Comparison of ENCODE assay signal across 29 cellular contexts in genomic region chr4:81510643-81511189, GRCh38. TPM values are rescaled to one million over a fixed set of nuclear protein-coding genes. Genes with fewer than 3 reads are reported as not detected.
DNase-seq lines count a peak whose midpoint lies in the region; ATAC-seq and TF ChIP-seq lines count a peak whose summit lies in the region.
"Had no signal": no experiment of that assay in that cellular context is flagged by ENCODE, and none has a peak within 500 bp of the region (broad histone marks: within the 10 kb centered on the region; RNA-seq: fewer than 3 reads in every experiment).

No MANE protein-coding gene starts in this region.

- no peak overlapping the region for H3K4me3 Mint-ChIP-seq in activated naive CD8-positive, alpha-beta T cell
- H3K4me3 Mint-ChIP-seq in activated naive CD8-positive, alpha-beta T cell treated with anti-CD3 and anti-CD28 coated beads for 36 hours, result no peak overlapping the region
- H3K4me3 Mint-ChIP-seq in activated naive CD4-positive, alpha-beta T cell treated with anti-CD3 and anti-CD28 coated beads for 36 hours, result no peak overlapping the region
- H3K4me3 Mint-ChIP-seq: CD4-positive, alpha-beta memory T cell had no signal

- no peak for TF ChIP-seq CTCF in MM.1S (IDR thresholded peaks at IDR 0.05; ENCODE audit: low read length)

- no peak overlapping the region for H3K4me3 ChIP-seq in MM.1S (ENCODE audit: low read length)

- no peaks in the 10 kb centered on the region for H3K9me3 Mint-ChIP-seq in activated naive CD8-positive, alpha-beta T cell (ENCODE audit: low read depth)
- peaks cover 1% of the 10 kb centered on the region for H3K9me3 Mint-ChIP-seq in activated naive CD8-positive, alpha-beta T cell treated with anti-CD3 and anti-CD28 coated beads for 36 hours
- no peaks in the 10 kb centered on the region for H3K9me3 Mint-ChIP-seq in activated naive CD4-positive, alpha-beta T cell treated with anti-CD3 and anti-CD28 coated beads for 36 hours
- H3K9me3 Mint-ChIP-seq: CD4-positive, alpha-beta memory T cell; IgD-negative memory B cell had no signal

- no peaks in the 10 kb centered on the region for H3K27me3 Mint-ChIP-seq in activated naive CD8-positive, alpha-beta T cell
- H3K27me3 Mint-ChIP-seq in activated naive CD8-positive, alpha-beta T cell treated with anti-CD3 and anti-CD28 coated beads for 36 hours, result no peaks in the 10 kb centered on the region
- H3K27me3 Mint-ChIP-seq in activated naive CD4-positive, alpha-beta T cell treated with anti-CD3 and anti-CD28 coated beads for 36 hours (ENCODE audit: low read depth), result peaks cover 2% of the 10 kb centered on the region

- intact Hi-C loops in activated naive CD4-positive, alpha-beta T cell treated with anti-CD3 and anti-CD28 coated beads for 36 hours (cut with micrococcal nuclease), result no loop called here

- H3K36me3 ChIP-seq in MM.1S (replicated peaks; ENCODE audit: insufficient read depth, low read length), result no peaks in the 10 kb centered on the region

- peaks cover 2% of the 10 kb centered on the region for H3K36me3 Mint-ChIP-seq in activated naive CD8-positive, alpha-beta T cell
- no peaks in the 10 kb centered on the region for H3K36me3 Mint-ChIP-seq in activated naive CD8-positive, alpha-beta T cell treated with anti-CD3 and anti-CD28 coated beads for 36 hours
- no peaks in the 10 kb centered on the region for H3K36me3 Mint-ChIP-seq in activated naive CD4-positive, alpha-beta T cell treated with anti-CD3 and anti-CD28 coated beads for 36 hours (ENCODE audit: low read depth)
- H3K36me3 Mint-ChIP-seq: CD4-positive, alpha-beta memory T cell had no signal

- H3K27ac ChIP-seq in MM.1S (ENCODE audit: low read length) (peak overlapping the region; percentile 66; the same call in 1 of the 2 replicates), caudate nucleus (ENCODE audit: low read depth, low read length) (peak overlapping the region; percentile 46)
- H3K27ac ChIP-seq: HL-60 had no signal

- no peaks in the 10 kb centered on the region for H3K27me3 ChIP-seq in MM.1S (replicated peaks; ENCODE audit: insufficient read depth, low read length)

- peaks cover 47% of the 10 kb centered on the region for H3K4me1 Mint-ChIP-seq in activated naive CD8-positive, alpha-beta T cell (ENCODE audit: low read depth)
- peaks cover 51% of the 10 kb centered on the region for H3K4me1 Mint-ChIP-seq in activated naive CD8-positive, alpha-beta T cell treated with anti-CD3 and anti-CD28 coated beads for 36 hours
- H3K4me1 Mint-ChIP-seq in activated naive CD4-positive, alpha-beta T cell treated with anti-CD3 and anti-CD28 coated beads for 36 hours (ENCODE audit: low read depth), result peaks cover 26% of the 10 kb centered on the region

- no peaks in the 10 kb centered on the region for H3K9me2 ChIP-seq in MM.1S (replicated peaks; ENCODE audit: insufficient read depth, low read length)
- H3K9me2 ChIP-seq: SK-N-SH had no signal

- CTCF ChIA-PET in activated naive CD4-positive, alpha-beta T cell treated with anti-CD3 and anti-CD28 coated beads for 36 hours (lab: Charles Lee), result interaction anchor here (0.8 kb wide), 1 partner anchor 104 kb away, joined by 4 read pairs; no protein-coding TSS in a partner anchor

- H3K4me1 ChIP-seq in MM.1S (ENCODE audit: low read length), result peaks cover 69% of the 10 kb centered on the region

- no peaks in the 10 kb centered on the region for H4K20me1 ChIP-seq in MM.1S (ENCODE audit: insufficient read depth, low read length)

- H3K9me3 ChIP-seq in MM.1S (replicated peaks; ENCODE audit: insufficient read depth, low read length), result no peaks in the 10 kb centered on the region
- H3K9me3 ChIP-seq: SK-N-SH had no signal

- DNase-seq in activated naive CD8-positive, alpha-beta T cell treated with anti-CD3 and anti-CD28 coated beads for 36 hours, result no peak
- DNase-seq in MM.1S (no peak), caudate nucleus (lab: John Stamatoyannopoulos, UW) (peak in 2 of 61 donors; percentile 36 to 57), amniotic stem cell (lab: John Stamatoyannopoulos, UW) (no peak)
- DNase-seq in activated naive CD4-positive, alpha-beta T cell treated with anti-CD3 and anti-CD28 coated beads for 36 hours, result no peak
- DNase-seq: 8988T; C1 segment of cervical spinal cord; CD4-positive, alpha-beta memory T cell; COR-L47; DMS53; GOT3; HCEC 1CT; Karpas-422; MV-4-11; NCI-H1105; NCI-H1694 treated with DMSO at 0.1 percent for 48 hours; NCI-H2081 treated with DMSO at 0.1 percent for 48 hours; NCI-H2171 treated with DMSO at 0.1 percent for 48 hours; NCI-H345; NCI-H524; NCI-H748 treated with DMSO at 0.1 percent for 48 hours; SK-N-SH; SW 1271 had no signal

- no peak overlapping the region for H3K9ac ChIP-seq in MM.1S (ENCODE audit: low read length)
- H3K9ac ChIP-seq: SK-N-SH had no signal

- no peaks in the 10 kb centered on the region for H3K79me2 ChIP-seq in MM.1S (ENCODE audit: low read length)

- H2AFZ ChIP-seq in MM.1S (ENCODE audit: low read length), result no peak overlapping the region

- H3K27ac Mint-ChIP-seq in activated naive CD8-positive, alpha-beta T cell, result peak overlapping the region; percentile 66
- H3K27ac Mint-ChIP-seq in activated naive CD8-positive, alpha-beta T cell treated with anti-CD3 and anti-CD28 coated beads for 36 hours, result no peak overlapping the region
- H3K27ac Mint-ChIP-seq in activated naive CD4-positive, alpha-beta T cell treated with anti-CD3 and anti-CD28 coated beads for 36 hours, result no peak overlapping the region
- H3K27ac Mint-ChIP-seq: CD4-positive, alpha-beta memory T cell; IgD-negative memory B cell had no signal

- H3F3A ChIP-seq in MM.1S (ENCODE audit: insufficient read depth, low read length), result peaks cover 25% of the 10 kb centered on the region

- no peak for ATAC-seq in GM21529 (IDR thresholded peaks at IDR 0.05; ENCODE audit: unreplicated experiment)
- no peak for ATAC-seq in GM18867 (IDR thresholded peaks at IDR 0.05; ENCODE audit: unreplicated experiment)

- peak overlapping the region; percentile 50; the same call in 1 of the 2 replicates for H3K4me2 ChIP-seq in MM.1S (ENCODE audit: low read depth, low read length)
- H3K4me2 ChIP-seq: SK-N-SH had no signal

RNA-seq across cellular contexts. Expression of gene RASGEF1B, which starts 39.0 kb away (rescaled TPM):
- 1 to 10 TPM; 6.7 to 6.9 TPM for total RNA-seq in activated naive CD8-positive, alpha-beta T cell treated with anti-CD3 and anti-CD28 coated beads for 36 hours
- 1 to 10 TPM; 6.5 to 6.7 TPM for total RNA-seq in activated naive CD4-positive, alpha-beta T cell treated with anti-CD3 and anti-CD28 coated beads for 36 hours
- total RNA-seq: G401 had no signal
